8 cellular contexts compared by ENCODE assay signal in the genomic region with DNA sequence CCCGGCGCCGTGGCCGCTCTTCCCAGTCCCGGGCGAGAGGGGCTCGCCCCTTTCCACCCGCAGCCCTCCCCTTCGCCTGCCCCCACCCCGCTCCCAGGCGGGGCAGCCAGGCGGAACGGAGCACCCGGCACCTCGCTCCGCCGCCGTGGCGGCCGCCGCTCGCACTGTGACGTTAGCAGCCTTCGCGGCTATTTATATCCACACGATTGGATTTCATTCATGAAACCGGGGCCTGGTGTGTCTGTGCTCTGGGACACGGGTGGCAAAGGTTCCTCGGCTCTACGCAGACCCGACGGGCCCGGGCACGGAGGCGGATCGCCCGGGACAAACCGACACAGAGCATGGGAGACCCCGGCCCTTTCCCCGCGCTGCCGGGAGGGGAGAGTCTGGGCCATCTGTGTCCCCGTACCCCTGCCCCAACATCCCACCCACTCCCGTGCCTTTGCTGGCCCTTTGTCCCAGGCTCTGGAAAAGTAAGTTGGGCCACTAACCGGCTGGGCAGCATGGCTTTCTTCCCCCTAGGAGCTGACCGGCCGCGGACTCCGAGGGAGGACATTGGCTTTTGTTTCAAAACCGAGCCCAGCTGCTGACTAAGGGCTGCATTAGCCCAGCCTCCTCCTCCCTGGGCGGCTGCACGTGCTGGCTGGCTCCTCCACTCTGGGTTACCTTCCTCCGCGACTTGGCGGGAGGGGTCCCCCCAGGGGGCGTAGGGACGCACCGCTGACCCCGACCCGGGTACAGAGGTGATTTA. TPM values are rescaled to one million over a fixed set of nuclear protein-coding genes. Genes with fewer than 3 reads are reported as not detected.
DNase-seq lines count a peak whose midpoint lies in the region; ATAC-seq and TF ChIP-seq lines count a peak whose summit lies in the region.

A gene with protein sequence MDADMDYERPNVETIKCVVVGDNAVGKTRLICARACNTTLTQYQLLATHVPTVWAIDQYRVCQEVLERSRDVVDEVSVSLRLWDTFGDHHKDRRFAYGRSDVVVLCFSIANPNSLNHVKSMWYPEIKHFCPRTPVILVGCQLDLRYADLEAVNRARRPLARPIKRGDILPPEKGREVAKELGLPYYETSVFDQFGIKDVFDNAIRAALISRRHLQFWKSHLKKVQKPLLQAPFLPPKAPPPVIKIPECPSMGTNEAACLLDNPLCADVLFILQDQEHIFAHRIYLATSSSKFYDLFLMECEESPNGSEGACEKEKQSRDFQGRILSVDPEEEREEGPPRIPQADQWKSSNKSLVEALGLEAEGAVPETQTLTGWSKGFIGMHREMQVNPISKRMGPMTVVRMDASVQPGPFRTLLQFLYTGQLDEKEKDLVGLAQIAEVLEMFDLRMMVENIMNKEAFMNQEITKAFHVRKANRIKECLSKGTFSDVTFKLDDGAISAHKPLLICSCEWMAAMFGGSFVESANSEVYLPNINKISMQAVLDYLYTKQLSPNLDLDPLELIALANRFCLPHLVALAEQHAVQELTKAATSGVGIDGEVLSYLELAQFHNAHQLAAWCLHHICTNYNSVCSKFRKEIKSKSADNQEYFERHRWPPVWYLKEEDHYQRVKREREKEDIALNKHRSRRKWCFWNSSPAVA (minus strand): TSS at position 27 of the 751 bp plus-strand sequence. CDS start 32,643 bp downstream, outside the sequence.

- H3K36me3 Mint-ChIP-seq in MCF 10A (ENCODE audit: insufficient read depth, unreplicated experiment): no peaks in the 10 kb centered on the region
- H3K36me3 Mint-ChIP-seq in progenitor cell of endocrine pancreas (ENCODE audit: insufficient read depth): peaks cover 1% of the 10 kb centered on the region

- BruUV-seq in MCF 10A (replicated peaks; lab: Mats Ljungman, UMichigan): no TSS peak

- H3K4me1 Mint-ChIP-seq in MCF 10A (ENCODE audit: insufficient read depth, unreplicated experiment) (peaks cover 6% of the 10 kb centered on the region), progenitor cell of endocrine pancreas (ENCODE audit: low read depth) (peaks cover 14% of the 10 kb centered on the region)

- H3K9me3 Mint-ChIP-seq in MCF 10A (ENCODE audit: unreplicated experiment) (no peaks in the 10 kb centered on the region), progenitor cell of endocrine pancreas (ENCODE audit: low read depth) (no peaks in the 10 kb centered on the region)

- peak within 1 kb of the TSS; percentile 78 for H3K4me3 Mint-ChIP-seq in MCF 10A (ENCODE audit: unreplicated experiment)
- H3K4me3 Mint-ChIP-seq in progenitor cell of endocrine pancreas (ENCODE audit: low read depth): peak within 1 kb of the TSS; percentile 85

- POLR2A ChIA-PET in MCF 10A (lab: Yijun Ruan, JAX): interaction anchor here (1.0 to 2.5 kb wide), 4 partner anchors 12 to 161 kb away, joined by 3 to 6 read pairs (median 4); no protein-coding TSS in a partner anchor

- DNase-seq in COLO668 (lab: John Stamatoyannopoulos, UW; ENCODE audit: unreplicated experiment) (peak; percentile 74), HPDE6-E6E7 (ENCODE audit: extremely low spot score) (peak; percentile 54), RPMI7951 (ENCODE audit: low read depth) (peak; percentile 77), MCF 10A (ENCODE audit: unreplicated experiment) (peak; percentile 43), hypothalamus (lab: John Stamatoyannopoulos, UW) (peak in 50 of 51 donors; percentile 34 to 93 (median 70)), progenitor cell of endocrine pancreas (ENCODE audit: low spot score, unreplicated experiment) (peak; percentile 68)

- H3K27me3 Mint-ChIP-seq in MCF 10A (ENCODE audit: insufficient read depth, unreplicated experiment): no peaks in the 10 kb centered on the region
- H3K27me3 Mint-ChIP-seq in progenitor cell of endocrine pancreas: peaks cover 6% of the 10 kb centered on the region

- TF ChIP-seq CTCF in MCF 10A (IDR thresholded peaks at IDR 0.05; ENCODE audit: unreplicated experiment): no peak
- no peak for TF ChIP-seq CTCF in progenitor cell of endocrine pancreas (IDR thresholded peaks at IDR 0.05; ENCODE audit: unreplicated experiment)

- intact Hi-C loops in MCF 10A (cut with micrococcal nuclease): no loop called here

- CTCF ChIA-PET in MCF 10A (lab: Yijun Ruan, JAX): interaction anchor here (0.7 kb wide), 1 partner anchor 687 kb away, joined by 3 read pairs; no protein-coding TSS in a partner anchor

- H3K27ac Mint-ChIP-seq in MCF 10A (ENCODE audit: low read depth, unreplicated experiment) (peak within 1 kb of the TSS; percentile 84), progenitor cell of endocrine pancreas (peak within 1 kb of the TSS; percentile 99)

- ATAC-seq in GM19372 (IDR thresholded peaks at IDR 0.05; ENCODE audit: low read depth, unreplicated experiment) (peak; percentile 46), HG03378 (IDR thresholded peaks at IDR 0.05; ENCODE audit: unreplicated experiment) (no peak)

RNA-seq across cellular contexts. Expression of the gene that starts here (rescaled TPM):
- total RNA-seq in RPMI7951 (2014; rRNA removed; shearing (Covaris generic)): 10.1 and 12.4 TPM in 2 replicates
- 0.70 and 1.5 TPM in 2 replicates for total RNA-seq in MCF 10A (2022)
- total RNA-seq in progenitor cell of endocrine pancreas: 21.7 and 23.8 TPM in 2 replicates
